In genomic region chr5:169147542-169147941, GRCh38 we compare ENCODE assay signal across 28 cellular contexts.
"Had no signal": no experiment of that assay in that cellular context is flagged by ENCODE, and none has a peak within 500 bp of the region (broad histone marks: within the 10 kb centered on the region; RNA-seq: fewer than 3 reads in every experiment).

No MANE protein-coding gene starts in this region.

- DNase-seq: activated CD4-positive, alpha-beta memory T cell treated with anti-CD3 and anti-CD28 coated beads, Interleukin-2, amount 10 ng/mL, durations not matched to agents 7 days and 5 days; activated CD4-positive, alpha-beta T cell treated with anti-CD3 and anti-CD28 coated beads for 1 hour; activated CD4-positive, alpha-beta T cell treated with anti-CD3 and anti-CD28 coated beads for 48 hours; activated CD4-positive, CD25-positive, alpha-beta regulatory T cell; activated naive CD4-positive, alpha-beta T cell treated with anti-CD3 and anti-CD28 coated beads, Interleukin-2, amount 10 ng/mL, durations not matched to agents 7 days and 5 days; activated naive CD8-positive, alpha-beta T cell treated with anti-CD3 and anti-CD28 coated beads, Interleukin-2, amount 50 U/mL, for 24 hours; activated T-cell treated with anti-CD3 and anti-CD28 coated beads, Interleukin-2, amount 50 U/mL, for 1 hour; activated T-cell treated with anti-CD3 and anti-CD28 coated beads, Interleukin-2, amount 50 U/mL, for 72 hours; amniotic stem cell; aorta; MG63; NCI-H1048; NCI-H1105 treated with DMSO at 0.1 percent for 48 hours; NCI-H1436; NCI-H1694; NCI-H1930; NCI-H2081 treated with DMSO at 0.1 percent for 48 hours; NCI-H226; NCI-H526 treated with DMSO at 0.1 percent for 48 hours; NCI-H774; PC-3; SIG-M5; T1000; WERI-Rb-1 had no signal

- H3K36me3 Mint-ChIP-seq: activated naive CD4-positive, alpha-beta T cell treated with anti-CD3 and anti-CD28 coated beads, Interleukin-2, amount 10 ng/mL, durations not matched to agents 7 days and 5 days; activated naive CD8-positive, alpha-beta T cell had no signal

- H3K9me3 Mint-ChIP-seq: activated CD4-positive, alpha-beta memory T cell treated with anti-CD3 and anti-CD28 coated beads, Interleukin-2, amount 10 ng/mL, durations not matched to agents 7 days and 5 days; activated naive CD4-positive, alpha-beta T cell treated with anti-CD3 and anti-CD28 coated beads, Interleukin-2, amount 10 ng/mL, durations not matched to agents 7 days and 5 days; activated naive CD8-positive, alpha-beta T cell treated with anti-CD3 and anti-CD28 coated beads, Interleukin-2, amount 50 U/mL, for 24 hours; activated T-cell treated with anti-CD3 and anti-CD28 coated beads, Interleukin-2, amount 50 U/mL, for 72 hours; activated T-helper 17 cell treated with anti-CD3 and anti-CD28 coated beads, Interleukin-2, amount 50 U/mL, for 72 hours had no signal

- H3K27ac Mint-ChIP-seq: activated CD4-positive, alpha-beta memory T cell treated with anti-CD3 and anti-CD28 coated beads, Interleukin-2, amount 10 ng/mL, durations not matched to agents 7 days and 5 days; activated naive CD4-positive, alpha-beta T cell treated with anti-CD3 and anti-CD28 coated beads, Interleukin-2, amount 10 ng/mL, durations not matched to agents 7 days and 5 days; activated naive CD8-positive, alpha-beta T cell; activated naive CD8-positive, alpha-beta T cell treated with anti-CD3 and anti-CD28 coated beads, Interleukin-2, amount 50 U/mL, for 24 hours; activated T-cell treated with anti-CD3 and anti-CD28 coated beads, Interleukin-2, amount 50 U/mL, for 72 hours; activated T-helper 17 cell treated with anti-CD3 and anti-CD28 coated beads, Interleukin-2, amount 50 U/mL, for 72 hours had no signal

- H3K27ac ChIP-seq: RWPE1, WERI-Rb-1 had no signal

- H3K4me1 Mint-ChIP-seq: activated CD4-positive, alpha-beta memory T cell treated with anti-CD3 and anti-CD28 coated beads, Interleukin-2, amount 10 ng/mL, durations not matched to agents 7 days and 5 days; activated naive CD4-positive, alpha-beta T cell treated with anti-CD3 and anti-CD28 coated beads, Interleukin-2, amount 10 ng/mL, durations not matched to agents 7 days and 5 days; activated naive CD8-positive, alpha-beta T cell treated with anti-CD3 and anti-CD28 coated beads, Interleukin-2, amount 50 U/mL, for 24 hours; activated T-helper 17 cell treated with anti-CD3 and anti-CD28 coated beads, Interleukin-2, amount 50 U/mL, for 72 hours had no signal

- H3K27me3 ChIP-seq: MG63 had no signal

- H3K36me3 ChIP-seq: MG63, WERI-Rb-1 had no signal

- H3K4me3 Mint-ChIP-seq: activated CD4-positive, alpha-beta memory T cell treated with anti-CD3 and anti-CD28 coated beads, Interleukin-2, amount 10 ng/mL, durations not matched to agents 7 days and 5 days; activated naive CD4-positive, alpha-beta T cell treated with anti-CD3 and anti-CD28 coated beads, Interleukin-2, amount 10 ng/mL, durations not matched to agents 7 days and 5 days; activated naive CD8-positive, alpha-beta T cell; activated naive CD8-positive, alpha-beta T cell treated with anti-CD3 and anti-CD28 coated beads, Interleukin-2, amount 50 U/mL, for 24 hours; activated T-cell treated with anti-CD3 and anti-CD28 coated beads, Interleukin-2, amount 50 U/mL, for 72 hours; activated T-helper 17 cell treated with anti-CD3 and anti-CD28 coated beads, Interleukin-2, amount 50 U/mL, for 72 hours had no signal

- H3K27me3 Mint-ChIP-seq: activated naive CD4-positive, alpha-beta T cell treated with anti-CD3 and anti-CD28 coated beads, Interleukin-2, amount 10 ng/mL, durations not matched to agents 7 days and 5 days; activated naive CD8-positive, alpha-beta T cell; activated naive CD8-positive, alpha-beta T cell treated with anti-CD3 and anti-CD28 coated beads, Interleukin-2, amount 50 U/mL, for 24 hours; activated T-helper 17 cell treated with anti-CD3 and anti-CD28 coated beads, Interleukin-2, amount 50 U/mL, for 72 hours had no signal

- H3K4me3 ChIP-seq: K562, MG63 had no signal

- H3K9me3 ChIP-seq: MG63 had no signal
